ENCODE assay signal across 1 cellular context in genomic region chr14:35301334-35302210, GRCh38.
TF ChIP-seq lines count a peak whose summit lies in the region.

No MANE protein-coding gene starts in this region.

TF ChIP-seq in SK-N-SH treated with all-trans-retinoic acid at 6 μM for 48 hours, 23 proteins besides CTCF, POLR2A, EP300 and RAD21 (continued from another document):
- TF ChIP-seq CSRNP3 (CRISPR knock-in tag; IDR thresholded peaks at IDR 0.05), result no peak
- no peak for TF ChIP-seq ZC3H10 (CRISPR knock-in tag; IDR thresholded peaks at IDR 0.05)
- no peak for TF ChIP-seq PATZ1 (CRISPR knock-in tag; IDR thresholded peaks at IDR 0.05; ENCODE audit: borderline replicate concordance)
- no peak for TF ChIP-seq ESRRG (CRISPR knock-in tag; IDR thresholded peaks at IDR 0.05)
- no peak for TF ChIP-seq TSHZ2 (CRISPR knock-in tag; IDR thresholded peaks at IDR 0.05)
- TF ChIP-seq SNAI2 (CRISPR knock-in tag; IDR thresholded peaks at IDR 0.05), result no peak
- no peak for TF ChIP-seq CREB5 (CRISPR knock-in tag; IDR thresholded peaks at IDR 0.05; ENCODE audit: low read depth)
- TF ChIP-seq OSR1 (CRISPR knock-in tag; IDR thresholded peaks at IDR 0.05), result no peak
- no peak for TF ChIP-seq POU6F1 (CRISPR knock-in tag; IDR thresholded peaks at IDR 0.05; ENCODE audit: borderline replicate concordance, low read depth)
- no peak for TF ChIP-seq ZNF8 (CRISPR knock-in tag; IDR thresholded peaks at IDR 0.05)
